In the genomic region with DNA sequence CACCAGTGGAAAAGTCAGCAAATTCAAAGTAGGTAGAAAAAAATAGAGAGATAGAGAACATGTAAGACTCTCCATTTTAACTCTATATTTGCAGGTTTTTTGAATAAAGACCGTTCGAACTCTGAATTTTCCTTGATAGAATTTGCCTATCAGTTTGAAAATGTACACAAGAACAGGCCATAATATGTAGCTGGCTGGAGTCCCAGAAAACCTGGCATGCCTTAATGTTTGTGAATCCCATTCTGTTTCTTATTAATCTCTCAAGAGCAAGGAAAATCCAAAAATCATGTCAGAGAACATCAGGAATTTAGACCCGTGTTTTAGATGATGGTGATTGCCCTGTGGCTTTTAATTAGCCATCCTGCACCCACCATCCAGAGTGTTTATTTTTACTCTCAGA, we compare ENCODE assay signal across 22 cellular contexts. TPM values are rescaled to one million over a fixed set of nuclear protein-coding genes. Genes with fewer than 3 reads are reported as not detected.
DNase-seq lines count a peak whose midpoint lies in the region; ATAC-seq and TF ChIP-seq lines count a peak whose summit lies in the region.
"Had no signal": no experiment of that assay in that cellular context is flagged by ENCODE, and none has a peak within 500 bp of the region (broad histone marks: within the 10 kb centered on the region; RNA-seq: fewer than 3 reads in every experiment).

No MANE protein-coding gene starts in this region.

- ATAC-seq in SK-N-SH treated with all-trans-retinoic acid at 6 μM for 48 hours (no peak), GM19395 (IDR thresholded peaks at IDR 0.05; ENCODE audit: unreplicated experiment) (no peak)

- peaks cover 0 to 24% (median 0%) of the 10 kb centered on the region in 4 donors for H3K4me1 ChIP-seq in stomach

- DNase-seq in NCI-H446 (lab: John Stamatoyannopoulos, UW) (peak; percentile 35 to 49), fibroblast of mammary gland (ENCODE audit: low read depth) (peak; percentile 36), stomach (peak; percentile 64), NCI-H345 treated with DMSO at 0.1 percent for 48 hours (lab: John Stamatoyannopoulos, UW; ENCODE audit: unreplicated experiment) (no peak), NCI-H1417 (lab: John Stamatoyannopoulos, UW) (no peak)
- DNase-seq: CD4-positive, CD25-positive, alpha-beta regulatory T cell; EL; GF-D8; H7; NCI-H1417 treated with DMSO at 0.1 percent for 48 hours; NCI-H187; NCI-H510A; NCI-H82; OCI-M1; RPMI8226; SHP77; T-helper 2 cell had no signal

- peaks cover 0 to 6% (median 0%) of the 10 kb centered on the region in 3 donors for H3K27me3 ChIP-seq in stomach

- intact Hi-C loops in stomach (cut with DNase I; ENCODE audit: low total_unique reads) = no loop called here

- TF ChIP-seq CTCF in fibroblast of mammary gland (conservative IDR thresholded peaks at IDR 0.05; ENCODE audit: control insufficient read depth, insufficient read depth, low read depth, low read length) (no peak), stomach (IDR thresholded peaks at IDR 0.05) (no peak)

- H3K4me3 ChIP-seq in fibroblast of mammary gland (ENCODE audit: control insufficient read depth, low read depth, low read length) (no peak overlapping the region), stomach (no peak overlapping the region)

- no peaks in the 10 kb centered on the region for H3K9me3 ChIP-seq in stomach

- no peak for TF ChIP-seq POLR2A in stomach (IDR thresholded peaks at IDR 0.05)

- TF ChIP-seq EP300 in stomach (IDR thresholded peaks at IDR 0.05) = no peak

- no peak overlapping the region for H3K27ac ChIP-seq in stomach
- H3K27ac ChIP-seq: HL-60, KMS-11 had no signal

- no peaks in the 10 kb centered on the region for H3K36me3 ChIP-seq in stomach

- 23 to 53% (median 34%) methylated on average over 3 of the region's 3 CpGs for WGBS in stomach, 5 donors

TF ChIP-seq in SK-N-SH treated with all-trans-retinoic acid at 6 μM for 48 hours, 23 proteins besides CTCF, POLR2A, EP300 and RAD21:
- TF ChIP-seq TCF4 (CRISPR knock-in tag; IDR thresholded peaks at IDR 0.05; ENCODE audit: borderline replicate concordance) (0 out of 2 replicates have a peak, but pooled peaks have one; percentile 19), BACH2 (CRISPR knock-in tag; IDR thresholded peaks at IDR 0.05; ENCODE audit: borderline replicate concordance) (no peak), ZFP3 (CRISPR knock-in tag; IDR thresholded peaks at IDR 0.05) (no peak), ESRRG (CRISPR knock-in tag; IDR thresholded peaks at IDR 0.05) (no peak)

RNA-seq across cellular contexts. Expression of a gene that starts 7.2 kb away (rescaled TPM):
- 1 to 10 TPM in 1 of 5 donors, not detected in 4; 2.6 TPM for total RNA-seq in stomach
- under 1 TPM in 1 of 3 donors, not detected in 2; 0.19 TPM for polyA plus RNA-seq in stomach
- polyA plus RNA-seq: BJ; CD4-positive, CD25-positive, alpha-beta regulatory T cell had no signal

Comparison
In these comparisons a context has a peak if more than half of its experiments do, and no peak if none do; other contexts are left out.
1. DNase-seq: peak in NCI-H446 (2 of 2), fibroblast of mammary gland (single experiment) and stomach (single experiment); none in NCI-H345 treated with DMSO at 0.1 percent for 48 hours (single experiment) and NCI-H1417 (0 of 3).